ENCODE assay signal across 12 cellular contexts in genomic region chr15:93026359-93026758, GRCh38.
DNase-seq lines count a peak whose midpoint lies in the region; ATAC-seq, FAIRE-seq and TF ChIP-seq lines count a peak whose summit lies in the region.
"Had no signal": no experiment of that assay in that cellular context is flagged by ENCODE, and none has a peak within 500 bp of the region (broad histone marks: within the 10 kb centered on the region; RNA-seq: fewer than 3 reads in every experiment).

No MANE protein-coding gene starts in this region.

- ATAC-seq in GM21737 (IDR thresholded peaks at IDR 0.05; ENCODE audit: unreplicated experiment) = no peak

- H3K9ac ChIP-seq in neuronal stem cell (ENCODE audit: low read depth, low read length, poor library complexity) = peak overlapping the region; percentile 51
- H3K9ac ChIP-seq: SK-N-SH had no signal

- H3K4me3 ChIP-seq in A673 (ENCODE audit: low read depth, low read length, poor library complexity, severe bottlenecking) (no peak overlapping the region), coronary artery (no peak overlapping the region), neuronal stem cell (ENCODE audit: low read length in 2 of 2) (no peak overlapping the region)

- intact Hi-C loops in A673 (cut with micrococcal nuclease; ENCODE audit: unreplicated experiment) = loop anchor here (5.0 kb wide), 1 partner anchor 1296 kb away; no protein-coding TSS in a partner anchor

- BruUV-seq in A673 (replicated peaks; lab: Mats Ljungman, UMichigan) = no TSS peak

- no peak overlapping the region for H2BK12ac ChIP-seq in neuronal stem cell (ENCODE audit: low read length)

- no peak overlapping the region for H2BK5ac ChIP-seq in neuronal stem cell (ENCODE audit: low read length)

- H3K36me3 ChIP-seq in A673 (ENCODE audit: insufficient read depth, low read length, poor library complexity, severe bottlenecking) (peaks cover 60% of the 10 kb centered on the region), neuronal stem cell (replicated peaks in 1 of 2; ENCODE audit: control insufficient read depth in 2 of 2, insufficient read depth in 2 of 2, low read length in 2 of 2) (peaks cover 42 to 80% of the 10 kb centered on the region in 2 donors)

- TF ChIP-seq CTCF in A673 (conservative IDR thresholded peaks at IDR 0.05; ENCODE audit: low read depth, low read length) (no peak), coronary artery (IDR thresholded peaks at IDR 0.05) (no peak)

- no peaks in the 10 kb centered on the region for H3K9me3 ChIP-seq in A673 (ENCODE audit: low read depth, low read length, poor library complexity, severe bottlenecking)
- H3K9me3 ChIP-seq in neuronal stem cell (replicated peaks in 1 of 2; ENCODE audit: control insufficient read depth in 2 of 2, insufficient read depth in 1 of 2, low read depth in 1 of 2, low read length in 2 of 2) = no peaks in the 10 kb centered on the region
- H3K9me3 ChIP-seq: SK-N-SH had no signal

- peak overlapping the region; percentile 76 for H3K27ac ChIP-seq in A673 (ENCODE audit: low read depth, low read length, poor library complexity, severe bottlenecking)
- H3K27ac ChIP-seq in coronary artery = peak overlapping the region; percentile 86 to 95
- H3K27ac ChIP-seq in neuronal stem cell (replicated peaks; ENCODE audit: low read length) = no peak overlapping the region

- no peak overlapping the region for H2AFZ ChIP-seq in neuronal stem cell (ENCODE audit: low read length)

- peak overlapping the region; percentile 39 for H3K18ac ChIP-seq in neuronal stem cell (ENCODE audit: low read length)

- H2AK5ac ChIP-seq in neuronal stem cell (ENCODE audit: low read depth, low read length) = no peak overlapping the region

- H3K4ac ChIP-seq in neuronal stem cell (ENCODE audit: low read length) = no peak overlapping the region

- no peak overlapping the region for H3K23ac ChIP-seq in neuronal stem cell (ENCODE audit: low read depth, low read length, poor library complexity)

- H2BK15ac ChIP-seq in neuronal stem cell (ENCODE audit: low read length) = no peak overlapping the region

- no peaks in the 10 kb centered on the region for H3K27me3 ChIP-seq in A673 (replicated peaks; ENCODE audit: insufficient read depth, low read depth, low read length, poor library complexity)
- H3K27me3 ChIP-seq in neuronal stem cell (ENCODE audit: control insufficient read depth in 3 of 3, insufficient read depth in 3 of 3, low read depth in 1 of 3, low read length in 3 of 3) = no peaks in the 10 kb centered on the region

- TF ChIP-seq POLR2A in GM12892 (IDR thresholded peaks at IDR 0.05; ENCODE audit: low read depth, low read length) = peak; percentile 39; the same call in 1 of the 2 replicates

- no peak overlapping the region for H3K14ac ChIP-seq in neuronal stem cell (ENCODE audit: low read length)

- no peak for DNase-seq in A673 (ENCODE audit: low spot score)
- no peak for DNase-seq in GM12892 (ENCODE audit: insufficient read length)
- DNase-seq in coronary artery (ENCODE audit: low spot score) = no peak
- DNase-seq in neuronal stem cell (ENCODE audit: low spot score) = no peak
- DNase-seq in NCI-H526 (lab: John Stamatoyannopoulos, UW) = no peak
- DNase-seq in glomerular visceral epithelial cell (ENCODE audit: extremely low spot score) = no peak
- no peak for DNase-seq in NCI-H345 (lab: John Stamatoyannopoulos, UW)
- DNase-seq: activated CD4-positive, alpha-beta T cell treated with anti-CD3 and anti-CD28 coated beads, Interleukin-2, amount 50 U/mL, for 1 hour; NCI-H510A treated with DMSO at 0.1 percent for 48 hours; SK-N-SH had no signal

- peaks cover 37% of the 10 kb centered on the region for H3K4me1 ChIP-seq in A673 (ENCODE audit: insufficient read depth, low read length, poor library complexity, severe bottlenecking)
- H3K4me1 ChIP-seq in neuronal stem cell (ENCODE audit: control insufficient read depth in 2 of 2, insufficient read depth in 1 of 2, low read depth in 1 of 2, low read length in 2 of 2) = peaks cover 2 to 10% of the 10 kb centered on the region in 2 donors

- H2BK120ac ChIP-seq in neuronal stem cell (ENCODE audit: low read depth, low read length) = no peak overlapping the region

- POLR2A ChIA-PET in A673 (lab: Charles Lee; ENCODE audit: low non-redundant PET) = no interaction called here

- H4K91ac ChIP-seq in neuronal stem cell (ENCODE audit: low read depth, low read length, poor library complexity) = no peak overlapping the region

- H3K79me1 ChIP-seq in neuronal stem cell (ENCODE audit: low read depth, low read length) = no peaks in the 10 kb centered on the region

- H3K4me2 ChIP-seq in neuronal stem cell (ENCODE audit: insufficient read depth, low read length, poor library complexity, severe bottlenecking) = no peak overlapping the region
- H3K4me2 ChIP-seq: SK-N-SH had no signal

- no CpG with 5 or more reads among the region's 8 CpGs for WGBS in neuronal stem cell (ENCODE audit: extremely low coverage in 2 of 2, insufficient read length in 2 of 2, insufficient replicate concordance in 1 of 2), 2 donors

- CTCF ChIA-PET in A673 (lab: Charles Lee) = no interaction called here

- FAIRE-seq in GM12892 (lab: Jason Lieb, UNC) = no peak
- FAIRE-seq: bronchial epithelial cell had no signal

- H4K8ac ChIP-seq in neuronal stem cell (ENCODE audit: low read depth, low read length) = no peak overlapping the region
